18 cellular contexts compared by ENCODE assay signal in genomic region chr3:129085818-129086217, GRCh38. TPM values are rescaled to one million over a fixed set of nuclear protein-coding genes. Genes with fewer than 3 reads are reported as not detected.
DNase-seq lines count a peak whose midpoint lies in the region; ATAC-seq lines count a peak whose summit lies in the region.
"Had no signal": no experiment of that assay in that cellular context is flagged by ENCODE, and none has a peak within 500 bp of the region (broad histone marks: within the 10 kb centered on the region; RNA-seq: fewer than 3 reads in every experiment).

No MANE protein-coding gene starts in this region.

- H3K4me3 Mint-ChIP-seq in T-helper 2 cell treated with Interferon-gamma antibody and Interleukin-4, amounts not matched to agents 5 μg/mL and 100 μg/mL, for 36 hours: no peak overlapping the region
- no peak overlapping the region for H3K4me3 Mint-ChIP-seq in stimulated activated naive CD8-positive, alpha-beta T cell treated with anti-CD3 and anti-CD28 coated beads, Interleukin-15, amount 100 ng/mL, for 72 hours
- peak overlapping the region in 1 of 10 donors; percentile 1 for H3K4me3 Mint-ChIP-seq in naive thymus-derived CD4-positive, alpha-beta T cell

- no peaks in the 10 kb centered on the region for H3K27me3 ChIP-seq in naive thymus-derived CD4-positive, alpha-beta T cell (ENCODE audit: control insufficient read depth in 2 of 2, insufficient read depth in 2 of 2, low read length in 2 of 2)
- H3K27me3 ChIP-seq: BLaER1 treated with 17β-estradiol and CSF1 and Interleukin-3, amounts not matched to agents 10 nM and 100 nM had no signal

- H3K9me3 ChIP-seq in naive thymus-derived CD4-positive, alpha-beta T cell (ENCODE audit: control insufficient read depth in 2 of 3, low read length in 3 of 3): no peaks in the 10 kb centered on the region
- H3K9me3 ChIP-seq: BLaER1 treated with 17β-estradiol and CSF1 and Interleukin-3, amounts not matched to agents 10 nM and 100 nM had no signal

- H3K36me3 Mint-ChIP-seq in T-helper 2 cell treated with Interferon-gamma antibody and Interleukin-4, amounts not matched to agents 5 μg/mL and 100 μg/mL, for 36 hours (ENCODE audit: low read depth): no peaks in the 10 kb centered on the region
- no peaks in the 10 kb centered on the region for H3K36me3 Mint-ChIP-seq in naive thymus-derived CD4-positive, alpha-beta T cell

- H3K4me1 Mint-ChIP-seq in T-helper 2 cell treated with Interferon-gamma antibody and Interleukin-4, amounts not matched to agents 5 μg/mL and 100 μg/mL, for 36 hours (ENCODE audit: low read depth): peaks cover 2% of the 10 kb centered on the region
- peaks cover 19% of the 10 kb centered on the region for H3K4me1 Mint-ChIP-seq in stimulated activated naive CD8-positive, alpha-beta T cell treated with anti-CD3 and anti-CD28 coated beads, Interleukin-15, amount 100 ng/mL, for 72 hours
- H3K4me1 Mint-ChIP-seq in naive thymus-derived CD4-positive, alpha-beta T cell: peaks cover 3 to 33% (median 22%) of the 10 kb centered on the region in 7 donors

- no peaks in the 10 kb centered on the region for H3K36me3 ChIP-seq in naive thymus-derived CD4-positive, alpha-beta T cell (ENCODE audit: control insufficient read depth in 2 of 3, insufficient read depth in 3 of 3, low read length in 3 of 3)

- peak; percentile 21 for ATAC-seq in stimulated activated naive CD8-positive, alpha-beta T cell treated with anti-CD3 and anti-CD28 coated beads, Interleukin-15, amount 100 ng/mL, for 72 hours
- no peak for ATAC-seq in stimulated activated naive CD8-positive, alpha-beta T cell treated with anti-CD3 and anti-CD28 coated beads, Interleukin-15, Interleukin-2, amounts not matched to agents 100 U/mL and 50 U/mL, for 24 hours
- ATAC-seq in naive thymus-derived CD4-positive, alpha-beta T cell: no peak
- ATAC-seq in HG03196 (IDR thresholded peaks at IDR 0.05; ENCODE audit: unreplicated experiment): no peak

- no peak for DNase-seq in T-helper 2 cell treated with Interferon-gamma antibody and Interleukin-4, amounts not matched to agents 5 μg/mL and 100 μg/mL, for 36 hours (ENCODE audit: low spot score)
- no peak for DNase-seq in T-helper 2 cell
- DNase-seq in stimulated activated naive CD8-positive, alpha-beta T cell treated with anti-CD3 and anti-CD28 coated beads, Interleukin-15, amount 100 ng/mL, for 72 hours: no peak
- no peak for DNase-seq in stimulated activated naive CD8-positive, alpha-beta T cell treated with anti-CD3 and anti-CD28 coated beads, Interleukin-15, Interleukin-2, amounts not matched to agents 100 U/mL and 50 U/mL, for 24 hours
- DNase-seq in naive thymus-derived CD4-positive, alpha-beta T cell: no peak
- DNase-seq in stimulated activated CD4-positive, alpha-beta T cell treated with anti-CD3 and anti-CD28 coated beads, Interleukin-12 subunit alpha, Interleukin-12 subunit beta, amount 100 ng/mL, for 4 hours: no peak
- no peak for DNase-seq in head of caudate nucleus
- DNase-seq: 8988T, DMS79 treated with DMSO at 0.1 percent for 48 hours, GDM1, HCEC 1CT, MM.1S, NCI-H1105, NCI-H1694 treated with DMSO at 0.1 percent for 48 hours, NCI-H748 treated with DMSO at 0.1 percent for 48 hours, PC-9 had no signal

- CTCF ChIA-PET in naive thymus-derived CD4-positive, alpha-beta T cell (lab: Charles Lee): interaction anchor here (1.5 to 1.6 kb wide), 2 partner anchors 33 to 115 kb away, joined by 10 read pairs; no protein-coding TSS in a partner anchor

- H3K4me3 ChIP-seq in naive thymus-derived CD4-positive, alpha-beta T cell (ENCODE audit: low read length): no peak overlapping the region
- H3K4me3 ChIP-seq: BLaER1 treated with 17β-estradiol and CSF1 and Interleukin-3, amounts not matched to agents 10 nM and 100 nM; PC-9 had no signal

- H3K9me3 Mint-ChIP-seq in T-helper 2 cell treated with Interferon-gamma antibody and Interleukin-4, amounts not matched to agents 5 μg/mL and 100 μg/mL, for 36 hours: no peaks in the 10 kb centered on the region
- no peaks in the 10 kb centered on the region for H3K9me3 Mint-ChIP-seq in stimulated activated naive CD8-positive, alpha-beta T cell treated with anti-CD3 and anti-CD28 coated beads, Interleukin-15, amount 100 ng/mL, for 72 hours
- H3K9me3 Mint-ChIP-seq in naive thymus-derived CD4-positive, alpha-beta T cell: no peaks in the 10 kb centered on the region

- H3K27me3 Mint-ChIP-seq in T-helper 2 cell treated with Interferon-gamma antibody and Interleukin-4, amounts not matched to agents 5 μg/mL and 100 μg/mL, for 36 hours (ENCODE audit: low read depth): no peaks in the 10 kb centered on the region
- no peaks in the 10 kb centered on the region for H3K27me3 Mint-ChIP-seq in stimulated activated naive CD8-positive, alpha-beta T cell treated with anti-CD3 and anti-CD28 coated beads, Interleukin-15, amount 100 ng/mL, for 72 hours
- H3K27me3 Mint-ChIP-seq in naive thymus-derived CD4-positive, alpha-beta T cell: no peaks in the 10 kb centered on the region

- intact Hi-C loops in naive thymus-derived CD4-positive, alpha-beta T cell (cut with micrococcal nuclease): loop anchor here (2.0 to 10.0 kb wide), 3 partner anchors 33 to 111 kb away; no protein-coding TSS in a partner anchor
- intact Hi-C loops in head of caudate nucleus (cut with DNase I): no loop called here

- POLR2A ChIA-PET in naive thymus-derived CD4-positive, alpha-beta T cell (lab: Charles Lee): interaction anchor here (0.6 to 1.0 kb wide), 2 partner anchors 34 to 103 kb away, joined by 3 to 6 read pairs; no protein-coding TSS in a partner anchor

- peak overlapping the region; percentile 53 for H3K27ac Mint-ChIP-seq in T-helper 2 cell treated with Interferon-gamma antibody and Interleukin-4, amounts not matched to agents 5 μg/mL and 100 μg/mL, for 36 hours
- H3K27ac Mint-ChIP-seq in stimulated activated naive CD8-positive, alpha-beta T cell treated with anti-CD3 and anti-CD28 coated beads, Interleukin-15, amount 100 ng/mL, for 72 hours: peak overlapping the region in 1 of 2 donors; percentile 95
- peak overlapping the region; percentile 53 to 88 (median 71) for H3K27ac Mint-ChIP-seq in naive thymus-derived CD4-positive, alpha-beta T cell

- peak overlapping the region; percentile 39 for H3K27ac ChIP-seq in naive thymus-derived CD4-positive, alpha-beta T cell (ENCODE audit: low read depth, low read length)
- H3K27ac ChIP-seq: BLaER1 treated with 17β-estradiol and CSF1 and Interleukin-3, amounts not matched to agents 10 nM and 100 nM; PC-9 had no signal

- H3K4me1 ChIP-seq in naive thymus-derived CD4-positive, alpha-beta T cell (ENCODE audit: control insufficient read depth in 2 of 2, insufficient read depth in 2 of 2, low read length in 2 of 2): no peaks in the 10 kb centered on the region

RNA-seq across cellular contexts. Expression of gene GP9, which starts 25.2 kb away (rescaled TPM):
- 1 to 10 TPM in 1 of 5 experiments, not detected in 4; 2.5 TPM for total RNA-seq in naive thymus-derived CD4-positive, alpha-beta T cell
- polyA plus RNA-seq in naive thymus-derived CD4-positive, alpha-beta T cell: not detected
- total RNA-seq: PC-9 had no signal

RNA-seq across cellular contexts. Expression of gene RAB43, which starts 35.8 kb away (rescaled TPM):
- total RNA-seq in naive thymus-derived CD4-positive, alpha-beta T cell: 100 to 1,000 TPM in 2 of 5 experiments, 10 to 100 TPM in 3; 58.6 to 122 (median 72.8) TPM
- polyA plus RNA-seq in naive thymus-derived CD4-positive, alpha-beta T cell: 10 to 100 TPM; 27.2 to 56.0 TPM
